8 cellular contexts compared by ENCODE assay signal in the genomic region with DNA sequence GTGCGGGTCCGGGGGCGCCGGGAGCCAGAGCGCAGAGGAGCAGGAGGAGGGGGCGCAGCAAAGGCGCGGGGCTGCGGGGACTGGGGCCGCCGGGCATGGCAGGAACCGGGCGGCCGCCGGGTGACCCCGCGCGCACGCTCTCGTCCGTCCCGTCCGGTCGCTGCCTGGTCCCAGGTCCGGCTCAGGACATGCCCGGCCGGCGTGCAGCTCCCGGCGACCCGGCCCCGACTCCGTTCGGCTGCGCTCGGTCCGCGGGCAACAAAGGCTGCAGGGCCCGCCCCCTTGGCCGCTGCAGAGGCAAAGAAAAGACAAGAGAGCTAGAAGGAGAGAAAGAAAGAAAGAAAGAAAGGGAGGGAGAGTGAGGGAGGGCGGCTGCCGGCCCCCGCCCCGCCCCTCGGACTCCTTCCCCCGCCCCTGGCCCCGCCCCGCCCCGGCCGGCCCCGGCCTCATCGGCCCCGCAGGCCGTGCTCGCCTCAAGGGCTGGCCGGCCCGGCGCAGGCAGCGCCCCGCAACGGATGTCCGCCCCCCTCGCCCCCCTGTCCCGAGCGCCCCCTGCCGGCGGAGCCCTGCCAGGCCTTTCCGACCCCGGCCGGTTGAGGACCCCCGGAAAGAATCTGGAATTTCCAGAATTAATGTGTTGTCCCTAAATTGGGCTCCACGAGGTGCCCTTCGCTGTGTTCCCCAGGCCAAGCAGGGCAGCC. TPM values are rescaled to one million over a fixed set of nuclear protein-coding genes. Genes with fewer than 3 reads are reported as not detected.
DNase-seq lines count a peak whose midpoint lies in the region; ATAC-seq and TF ChIP-seq lines count a peak whose summit lies in the region.

A gene with protein sequence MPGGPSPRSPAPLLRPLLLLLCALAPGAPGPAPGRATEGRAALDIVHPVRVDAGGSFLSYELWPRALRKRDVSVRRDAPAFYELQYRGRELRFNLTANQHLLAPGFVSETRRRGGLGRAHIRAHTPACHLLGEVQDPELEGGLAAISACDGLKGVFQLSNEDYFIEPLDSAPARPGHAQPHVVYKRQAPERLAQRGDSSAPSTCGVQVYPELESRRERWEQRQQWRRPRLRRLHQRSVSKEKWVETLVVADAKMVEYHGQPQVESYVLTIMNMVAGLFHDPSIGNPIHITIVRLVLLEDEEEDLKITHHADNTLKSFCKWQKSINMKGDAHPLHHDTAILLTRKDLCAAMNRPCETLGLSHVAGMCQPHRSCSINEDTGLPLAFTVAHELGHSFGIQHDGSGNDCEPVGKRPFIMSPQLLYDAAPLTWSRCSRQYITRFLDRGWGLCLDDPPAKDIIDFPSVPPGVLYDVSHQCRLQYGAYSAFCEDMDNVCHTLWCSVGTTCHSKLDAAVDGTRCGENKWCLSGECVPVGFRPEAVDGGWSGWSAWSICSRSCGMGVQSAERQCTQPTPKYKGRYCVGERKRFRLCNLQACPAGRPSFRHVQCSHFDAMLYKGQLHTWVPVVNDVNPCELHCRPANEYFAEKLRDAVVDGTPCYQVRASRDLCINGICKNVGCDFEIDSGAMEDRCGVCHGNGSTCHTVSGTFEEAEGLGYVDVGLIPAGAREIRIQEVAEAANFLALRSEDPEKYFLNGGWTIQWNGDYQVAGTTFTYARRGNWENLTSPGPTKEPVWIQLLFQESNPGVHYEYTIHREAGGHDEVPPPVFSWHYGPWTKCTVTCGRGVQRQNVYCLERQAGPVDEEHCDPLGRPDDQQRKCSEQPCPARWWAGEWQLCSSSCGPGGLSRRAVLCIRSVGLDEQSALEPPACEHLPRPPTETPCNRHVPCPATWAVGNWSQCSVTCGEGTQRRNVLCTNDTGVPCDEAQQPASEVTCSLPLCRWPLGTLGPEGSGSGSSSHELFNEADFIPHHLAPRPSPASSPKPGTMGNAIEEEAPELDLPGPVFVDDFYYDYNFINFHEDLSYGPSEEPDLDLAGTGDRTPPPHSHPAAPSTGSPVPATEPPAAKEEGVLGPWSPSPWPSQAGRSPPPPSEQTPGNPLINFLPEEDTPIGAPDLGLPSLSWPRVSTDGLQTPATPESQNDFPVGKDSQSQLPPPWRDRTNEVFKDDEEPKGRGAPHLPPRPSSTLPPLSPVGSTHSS (N-terminal part only) (minus strand): TSS at position 341 of the 701 bp plus-strand sequence. CDS start 244 bp downstream, at position 97.

- peak; percentile 66 for TF ChIP-seq CTCF in GM12864 (IDR thresholded peaks at IDR 0.05; ENCODE audit: low read depth, low read length, missing control alignments)

- H3K4me1 Mint-ChIP-seq in natural killer cell treated with Interleukin-12 subunit alpha and Interleukin-12 subunit beta and Interleukin-15 and Interleukin-18, amount 100 ng/mL, for 72 hours (ENCODE audit: low read depth in 2 of 2), result peaks cover 10 to 17% of the 10 kb centered on the region in 2 donors

- H3K27ac Mint-ChIP-seq in natural killer cell treated with Interleukin-12 subunit alpha and Interleukin-12 subunit beta and Interleukin-15 and Interleukin-18, amount 100 ng/mL, for 72 hours, result peak within 1 kb of the TSS; percentile 34 to 44

- ATAC-seq in HG02571 (IDR thresholded peaks at IDR 0.05; ENCODE audit: unreplicated experiment), result peak; percentile 72
- ATAC-seq in natural killer cell treated with Interleukin-12 subunit alpha and Interleukin-12 subunit beta and Interleukin-15 and Interleukin-18, amount 100 ng/mL, for 72 hours, result peak; percentile 96 to 97

- DNase-seq in GM12864 (ENCODE audit: low read depth) (no peak), OCI-M1 (lab: John Stamatoyannopoulos, UW) (peak; percentile 54), fibroblast of the conjunctiva (ENCODE audit: low read depth) (peak; percentile 48), substantia nigra (lab: John Stamatoyannopoulos, UW) (peak in 44 of 49 donors; percentile 9 to 77 (median 50)), AML-193 (lab: John Stamatoyannopoulos, UW) (no peak)
- DNase-seq in activated effector memory CD4-positive, alpha-beta T cell treated with Interleukin-2 at 50 U/mL for 16 hours, result peak; percentile 8
- DNase-seq in natural killer cell treated with Interleukin-12 subunit alpha and Interleukin-12 subunit beta and Interleukin-15 and Interleukin-18, amount 100 ng/mL, for 72 hours (ENCODE audit: low spot score), result peak; percentile 80

- H3K27me3 Mint-ChIP-seq in natural killer cell treated with Interleukin-12 subunit alpha and Interleukin-12 subunit beta and Interleukin-15 and Interleukin-18, amount 100 ng/mL, for 72 hours, result peaks cover 22 to 23% of the 10 kb centered on the region in 2 donors

- no peaks in the 10 kb centered on the region for H3K36me3 Mint-ChIP-seq in natural killer cell treated with Interleukin-12 subunit alpha and Interleukin-12 subunit beta and Interleukin-15 and Interleukin-18, amount 100 ng/mL, for 72 hours

- no peaks in the 10 kb centered on the region for H3K9me3 Mint-ChIP-seq in natural killer cell treated with Interleukin-12 subunit alpha and Interleukin-12 subunit beta and Interleukin-15 and Interleukin-18, amount 100 ng/mL, for 72 hours

- H3K4me3 Mint-ChIP-seq in natural killer cell treated with Interleukin-12 subunit alpha and Interleukin-12 subunit beta and Interleukin-15 and Interleukin-18, amount 100 ng/mL, for 72 hours, result peak within 1 kb of the TSS; percentile 80

- H3K27ac ChIP-seq in substantia nigra (ENCODE audit: low read depth, low read length, poor library complexity, severe bottlenecking), result peak within 1 kb of the TSS; percentile 42

- peak within 1 kb of the TSS; percentile 53 for H3K4me3 ChIP-seq in GM12864 (ENCODE audit: low read depth, low read length)

RNA-seq across cellular contexts. Expression of the gene that starts here (rescaled TPM):
- under 1 TPM; 0.19 to 0.20 TPM for total RNA-seq in natural killer cell treated with Interleukin-12 subunit alpha and Interleukin-12 subunit beta and Interleukin-15 and Interleukin-18, amount 100 ng/mL, for 72 hours

Comparison
In these comparisons a context has a peak if more than half of its experiments do, and no peak if none do; other contexts are left out.
1. Peak in DNase-seq and ATAC-seq in natural killer cell treated with Interleukin-12 subunit alpha and Interleukin-12 subunit beta and Interleukin-15 and Interleukin-18, amount 100 ng/mL, for 72 hours; RNA of the gene not detected or under 1 TPM.
2. DNase-seq: peak in OCI-M1 (single experiment), activated effector memory CD4-positive, alpha-beta T cell treated with Interleukin-2 at 50 U/mL for 16 hours (single experiment), fibroblast of the conjunctiva (single experiment) and substantia nigra (44 of 49); none in GM12864 (single experiment) and AML-193 (0 of 2).